ENCODE assay signal across 28 cellular contexts in the genomic region with DNA sequence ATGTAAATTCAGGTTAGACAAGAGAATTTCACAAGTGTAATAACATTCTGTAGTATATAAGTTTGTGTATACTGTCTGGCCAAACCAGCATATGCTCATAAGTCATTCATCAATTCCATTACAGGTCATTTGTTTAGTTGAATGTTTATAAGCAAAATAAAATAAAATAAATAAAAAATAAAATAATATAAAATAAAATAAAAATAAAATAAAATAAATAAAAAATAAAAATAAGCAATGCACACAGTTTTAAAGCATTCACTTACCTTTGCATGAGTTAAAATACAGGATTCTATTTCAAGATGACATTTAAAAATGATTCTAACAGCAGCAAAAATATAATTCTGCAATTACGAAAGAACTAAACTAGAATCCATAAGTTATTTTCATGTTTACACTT. TPM values are rescaled to one million over a fixed set of nuclear protein-coding genes. Genes with fewer than 3 reads are reported as not detected.
"Had no signal": no experiment of that assay in that cellular context is flagged by ENCODE, and none has a peak within 500 bp of the region (broad histone marks: within the 10 kb centered on the region; RNA-seq: fewer than 3 reads in every experiment).

No MANE protein-coding gene starts in this region.

- H3K27ac ChIP-seq: PC-9, Peyer's patch, SJSA1, SK-N-MC had no signal

- FAIRE-seq: HepG2 had no signal

- H3K4me1 ChIP-seq: Peyer's patch, SJSA1 had no signal

- DNase-seq: IMR-90, Karpas-422, KG1, MM.1S, MV-4-11, NCI-H1048, NCI-H1105, NCI-H1417 treated with DMSO at 0.1 percent for 48 hours, NCI-H146, NCI-H1694 treated with DMSO at 0.1 percent for 48 hours, NCI-H1930, NCI-H2081, NCI-H2107, NCI-H226, NCI-H446, NCI-H510A, NCI-H524 treated with DMSO at 0.1 percent for 48 hours, NCI-H69, NCI-H774, OCI-M1, PC-9, Peyer's patch, RPMI8226, SIG-M5 had no signal

- H3K9me3 ChIP-seq: Peyer's patch, SJSA1 had no signal

- H3K27me3 ChIP-seq: Peyer's patch, SJSA1 had no signal

- ATAC-seq: HepG2 had no signal

- H3K4me3 ChIP-seq: PC-9, Peyer's patch, SJSA1, SK-N-MC had no signal

- H3K36me3 ChIP-seq: Peyer's patch, SJSA1 had no signal

RNA-seq across cellular contexts. Expression of a gene that starts 9.9 kb away (rescaled TPM):
- total RNA-seq: HepG2, HT1080, PC-9 had no signal
